In genomic region chr2:241636983-241637232, GRCh38 we compare ENCODE assay signal across 8 cellular contexts. TPM values are rescaled to one million over a fixed set of nuclear protein-coding genes. Genes with fewer than 3 reads are reported as not detected.
DNase-seq lines count a peak whose midpoint lies in the region; ATAC-seq and TF ChIP-seq lines count a peak whose summit lies in the region.

TSS of gene THAP4 (minus strand) at chr2:241637158. CDS start at chr2:241637017, 141 bp downstream.

- CTCF ChIA-PET in HEK293T (lab: Yijun Ruan, JAX), result no interaction called here

- no peaks in the 10 kb centered on the region for H3K27me3 Mint-ChIP-seq in activated naive CD8-positive, alpha-beta T cell treated with anti-CD3 and anti-CD28 coated beads, Interleukin-2, amount 10 ng/mL, durations not matched to agents 7 days and 5 days

- H3K36me3 ChIP-seq in left ventricle myocardium inferior, result peaks cover 27% of the 10 kb centered on the region

- TF ChIP-seq CTCF in left ventricle myocardium inferior (IDR thresholded peaks at IDR 0.05; ENCODE audit: borderline replicate concordance), result no peak

- DNase-seq in NCI-H2196 treated with DMSO at 0.1 percent for 48 hours (lab: John Stamatoyannopoulos, UW; ENCODE audit: unreplicated experiment), result peak; percentile 59
- DNase-seq in NCI-H2196 (lab: John Stamatoyannopoulos, UW; ENCODE audit: unreplicated experiment), result no peak
- peak; percentile 88 for DNase-seq in HEK293T (ENCODE audit: extremely low spot score)
- peak; percentile 58 for DNase-seq in NCI-H1048 (lab: John Stamatoyannopoulos, UW)
- DNase-seq in activated naive CD8-positive, alpha-beta T cell treated with anti-CD3 and anti-CD28 coated beads, Interleukin-2, amount 10 ng/mL, durations not matched to agents 7 days and 5 days, result no peak
- peak; percentile 72 for DNase-seq in left ventricle myocardium inferior
- no peak for DNase-seq in renal cortical epithelial cell (ENCODE audit: low read depth)
- DNase-seq in NK-92 (lab: John Stamatoyannopoulos, UW; ENCODE audit: unreplicated experiment), result no peak

- H3K27ac ChIP-seq in left ventricle myocardium inferior (replicated peaks), result peak within 1 kb of the TSS; percentile 98

- intact Hi-C loops in left ventricle myocardium inferior (cut with micrococcal nuclease), result no loop called here

- no peaks in the 10 kb centered on the region for H3K27me3 ChIP-seq in left ventricle myocardium inferior (ENCODE audit: low read depth)

- peak within 1 kb of the TSS; percentile 93 for H3K4me3 Mint-ChIP-seq in activated naive CD8-positive, alpha-beta T cell treated with anti-CD3 and anti-CD28 coated beads, Interleukin-2, amount 10 ng/mL, durations not matched to agents 7 days and 5 days

- peak within 1 kb of the TSS; percentile 94 for H3K27ac Mint-ChIP-seq in activated naive CD8-positive, alpha-beta T cell treated with anti-CD3 and anti-CD28 coated beads, Interleukin-2, amount 10 ng/mL, durations not matched to agents 7 days and 5 days

- H3K9me3 Mint-ChIP-seq in activated naive CD8-positive, alpha-beta T cell treated with anti-CD3 and anti-CD28 coated beads, Interleukin-2, amount 10 ng/mL, durations not matched to agents 7 days and 5 days, result peaks cover 3% of the 10 kb centered on the region

- peaks cover 5% of the 10 kb centered on the region for H3K9me3 ChIP-seq in left ventricle myocardium inferior (replicated peaks)

- peaks cover 38% of the 10 kb centered on the region for H3K4me1 Mint-ChIP-seq in activated naive CD8-positive, alpha-beta T cell treated with anti-CD3 and anti-CD28 coated beads, Interleukin-2, amount 10 ng/mL, durations not matched to agents 7 days and 5 days

- H3K4me1 ChIP-seq in left ventricle myocardium inferior, result peaks cover 72% of the 10 kb centered on the region

- peak; percentile 67 for ATAC-seq in activated naive CD8-positive, alpha-beta T cell treated with anti-CD3 and anti-CD28 coated beads, Interleukin-2, amount 10 ng/mL, durations not matched to agents 7 days and 5 days (ENCODE audit: low read depth)

- H3K4me3 ChIP-seq in left ventricle myocardium inferior, result peak within 1 kb of the TSS; percentile 88

- POLR2A ChIA-PET in HEK293T (lab: Yijun Ruan, JAX), result interaction anchor here (1.5 kb wide), 1 partner anchor 50 kb away, joined by 8 read pairs; the partner anchor contains the start of gene DTYMK
- POLR2A ChIA-PET in activated naive CD8-positive, alpha-beta T cell treated with anti-CD3 and anti-CD28 coated beads, Interleukin-2, amount 10 ng/mL, durations not matched to agents 7 days and 5 days (lab: Charles Lee), result interaction anchor here (0.6 to 2.1 kb wide), 7 partner anchors 15 to 231 kb away, joined by 3 to 12 read pairs (median 4); partner anchors contain the start of genes D2HGDH and DTYMK

- H3K36me3 Mint-ChIP-seq in activated naive CD8-positive, alpha-beta T cell treated with anti-CD3 and anti-CD28 coated beads, Interleukin-2, amount 10 ng/mL, durations not matched to agents 7 days and 5 days, result peaks cover 23% of the 10 kb centered on the region

TF ChIP-seq in HEK293T, 16 proteins besides CTCF, POLR2A, EP300 and RAD21:
- no peak for TF ChIP-seq FOXM1 (IDR thresholded peaks at IDR 0.05; ENCODE audit: borderline replicate concordance)
- TF ChIP-seq LEF1 (IDR thresholded peaks at IDR 0.05; ENCODE audit: borderline replicate concordance), result no peak
- TF ChIP-seq L3MBTL2 (conservative IDR thresholded peaks at IDR 0.05), result no peak
- no peak for TF ChIP-seq SP1 (IDR thresholded peaks at IDR 0.05)
- no peak for TF ChIP-seq PKNOX1 (IDR thresholded peaks at IDR 0.05)
- TF ChIP-seq FOXA1 (IDR thresholded peaks at IDR 0.05), result no peak
- TF ChIP-seq ZNF384 (IDR thresholded peaks at IDR 0.05), result no peak
- no peak for TF ChIP-seq CTBP1 (IDR thresholded peaks at IDR 0.05; ENCODE audit: borderline replicate concordance)
- no peak for TF ChIP-seq TARDBP (IDR thresholded peaks at IDR 0.05)
- TF ChIP-seq ELF4 (IDR thresholded peaks at IDR 0.05), result no peak
- no peak for TF ChIP-seq FOXK2 (IDR thresholded peaks at IDR 0.05)

RNA-seq across cellular contexts. Expression of gene THAP4, which starts in this region (rescaled TPM):
- total RNA-seq in activated naive CD8-positive, alpha-beta T cell treated with anti-CD3 and anti-CD28 coated beads, Interleukin-2, amount 10 ng/mL, durations not matched to agents 7 days and 5 days, result 10 to 100 TPM; 35.0 to 35.5 TPM
- total RNA-seq in left ventricle myocardium inferior (68.8 TPM), renal cortical epithelial cell (35.1 and 39.2 TPM in 2 replicates)

Comparison
In these comparisons a context has a peak if more than half of its experiments do, and no peak if none do; other contexts are left out.
1. DNase-seq: peak in NCI-H2196 treated with DMSO at 0.1 percent for 48 hours (single experiment), HEK293T (single experiment), NCI-H1048 (single experiment) and left ventricle myocardium inferior (single experiment); none in NCI-H2196 (single experiment), activated naive CD8-positive, alpha-beta T cell treated with anti-CD3 and anti-CD28 coated beads, Interleukin-2, amount 10 ng/mL, durations not matched to agents 7 days and 5 days (single experiment), renal cortical epithelial cell (single experiment) and NK-92 (single experiment).